1 cellular context compared by ENCODE assay signal in the genomic region with DNA sequence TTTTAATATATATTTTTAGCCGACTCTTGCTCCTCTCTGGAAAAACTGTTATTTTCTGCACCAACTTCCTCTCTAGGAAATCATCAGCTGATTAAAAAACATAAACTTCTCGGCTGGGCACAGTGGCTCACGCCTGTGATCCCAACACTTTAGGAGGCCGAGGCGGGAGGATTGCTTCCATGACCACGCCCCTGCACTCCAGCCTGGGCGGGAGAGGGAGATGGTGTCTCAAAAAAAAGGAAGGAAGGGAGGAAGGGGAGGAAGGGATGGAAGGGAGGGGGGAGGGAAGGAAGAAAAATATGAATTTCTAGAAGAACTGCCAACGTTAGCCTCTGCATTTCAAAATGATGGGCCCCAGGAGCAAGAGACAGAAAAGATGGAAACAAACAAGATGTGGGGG.
TF ChIP-seq lines count a peak whose summit lies in the region.

No MANE protein-coding gene starts in this region.

TF ChIP-seq in H1, 55 proteins besides CTCF, POLR2A, EP300 and RAD21:
- TF ChIP-seq TCF12 (IDR thresholded peaks at IDR 0.05; ENCODE audit: low read depth, low read length) (no peak), EGR1 (IDR thresholded peaks at IDR 0.05; ENCODE audit: borderline replicate concordance, low read depth, low read length) (no peak), RBBP5 (IDR thresholded peaks at IDR 0.05; ENCODE audit: borderline replicate concordance, low read depth, low read length) (no peak), HDAC6 (IDR thresholded peaks at IDR 0.05; ENCODE audit: low read depth, low read length) (no peak), EZH2 (IDR thresholded peaks at IDR 0.05; ENCODE audit: low read depth, low read length, severe bottlenecking) (no peak), TAF7 (optimal IDR thresholded peaks at IDR 0.05; ENCODE audit: borderline replicate concordance, low read depth, low read length) (no peak), SIN3A (conservative IDR thresholded peaks at IDR 0.05 in 1 of 2, IDR thresholded peaks at IDR 0.05 in 1 of 2; ENCODE audit: low read depth in 1 of 2, low read length in 2 of 2) (no peak), TBP (IDR thresholded peaks at IDR 0.05; ENCODE audit: low read depth, low read length) (no peak), SRF (IDR thresholded peaks at IDR 0.05; ENCODE audit: low read depth, low read length) (no peak), CHD1 (IDR thresholded peaks at IDR 0.05; ENCODE audit: low read depth, low read length) (no peak), SP2 (IDR thresholded peaks at IDR 0.05; ENCODE audit: low read length) (no peak), MAFK (IDR thresholded peaks at IDR 0.05; ENCODE audit: low read depth, low read length) (no peak), PHF8 (conservative IDR thresholded peaks at IDR 0.05; ENCODE audit: low read depth, low read length) (no peak)
TF ChIP-seq in H1: peak in this region for 0.
